In the genomic region with DNA sequence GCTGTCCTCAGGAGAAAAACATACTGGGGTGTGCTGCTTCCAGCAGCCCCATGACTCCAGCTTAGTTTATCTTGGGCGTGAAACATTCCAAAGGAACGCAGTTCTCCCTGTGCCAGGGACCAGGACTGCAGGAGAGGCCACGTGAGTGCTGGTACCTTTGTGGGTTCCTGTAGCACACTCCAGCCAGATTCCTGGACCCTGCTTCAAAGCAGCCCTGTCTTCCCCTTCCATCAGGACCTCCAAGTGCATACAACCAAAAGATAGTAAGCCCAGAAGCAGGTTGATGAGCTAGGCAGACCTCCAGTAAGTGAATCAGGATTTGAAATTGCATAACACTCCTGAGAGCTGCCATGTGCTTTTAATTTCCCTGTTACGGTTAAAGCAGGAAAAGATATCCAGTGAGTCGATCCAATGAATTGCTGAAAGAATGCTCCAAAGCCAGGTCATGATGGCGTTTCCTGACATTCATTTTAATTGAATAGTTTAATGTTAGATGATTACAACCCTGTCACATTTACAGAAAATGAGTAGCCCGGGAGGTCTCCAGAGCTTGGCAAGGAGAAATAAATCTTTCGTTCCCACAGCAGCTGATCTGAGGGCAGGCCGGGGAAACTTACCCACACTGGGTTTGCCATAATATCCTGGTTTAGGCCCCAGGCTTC, we compare ENCODE assay signal across 17 cellular contexts. TPM values are rescaled to one million over a fixed set of nuclear protein-coding genes. Genes with fewer than 3 reads are reported as not detected.
DNase-seq lines count a peak whose midpoint lies in the region; FAIRE-seq and TF ChIP-seq lines count a peak whose summit lies in the region.
"Had no signal": no experiment of that assay in that cellular context is flagged by ENCODE, and none has a peak within 500 bp of the region (broad histone marks: within the 10 kb centered on the region; RNA-seq: fewer than 3 reads in every experiment).

No MANE protein-coding gene starts in this region.

- FAIRE-seq in GM19239 (lab: Jason Lieb, UNC): no peak
- no peak for FAIRE-seq in frontal cortex (lab: Jason Lieb, UNC)
- FAIRE-seq: GM12892 had no signal

- H3K9ac ChIP-seq in stomach smooth muscle (ENCODE audit: low read length in 2 of 2): no peak overlapping the region

- TF ChIP-seq CTCF in fibroblast of pulmonary artery (IDR thresholded peaks at IDR 0.05; ENCODE audit: low read length, missing control alignments): no peak

- H3K4me3 ChIP-seq in fibroblast of pulmonary artery (replicated peaks; ENCODE audit: low read depth, low read length): no peak overlapping the region
- no peak overlapping the region for H3K4me3 ChIP-seq in stomach smooth muscle (ENCODE audit: low read length in 2 of 2)
- H3K4me3 ChIP-seq: skin epidermis had no signal

- H3K27ac ChIP-seq in stomach smooth muscle (ENCODE audit: low read length): peak overlapping the region; percentile 6

- H3K9me3 ChIP-seq in stomach smooth muscle (ENCODE audit: control insufficient read depth in 2 of 2, low read length in 2 of 2): peaks cover 4 to 22% of the 10 kb centered on the region in 2 donors

- H3K27me3 ChIP-seq in stomach smooth muscle (ENCODE audit: control insufficient read depth in 1 of 2, insufficient read depth in 2 of 2, low read length in 2 of 2): no peaks in the 10 kb centered on the region

- H3K36me3 ChIP-seq in stomach smooth muscle (ENCODE audit: control insufficient read depth in 2 of 2, insufficient read depth in 2 of 2, low read length in 2 of 2): no peaks in the 10 kb centered on the region

- DNase-seq in Ammon's horn (ENCODE audit: low spot score) (peak; percentile 11), M059J (ENCODE audit: low read depth) (peak; percentile 60), fibroblast of pulmonary artery (ENCODE audit: low read depth) (peak; percentile 25), NCI-H526 treated with DMSO at 0.1 percent for 48 hours (lab: John Stamatoyannopoulos, UW) (no peak), cerebellar nuclear complex (lab: John Stamatoyannopoulos, UW) (no peak), GM19239 (ENCODE audit: insufficient read length, low spot score) (no peak), frontal cortex (ENCODE audit: low spot score in 2 of 2) (no peak)
- DNase-seq: activated CD4-positive, alpha-beta T cell treated with anti-CD3 and anti-CD28 coated beads, Interleukin-2, amount 50 U/mL, for 1 hour; activated T-cell treated with anti-CD3 and anti-CD28 coated beads, Interleukin-2, amount 50 U/mL, for 4 hours; DND-41; NCI-H2029 treated with DMSO at 0.1 percent for 48 hours; NK-92 treated with Interleukin-12 subunit alpha and Interleukin-12 subunit beta, amount 100 ng/mL, for 24 hours; stimulated activated naive B cell treated with anti-CD40 and anti-IgM and Interleukin-4, amounts not matched to agents 10 μg/mL and 1 μg/mL and 100 μg/mL, for 72 hours; T-helper 9 cell had no signal

- peaks cover 8% of the 10 kb centered on the region for H3K4me1 ChIP-seq in stomach smooth muscle (ENCODE audit: control insufficient read depth, insufficient read depth, low read length)

RNA-seq across cellular contexts. Expression of a gene that starts 38.9 kb away (rescaled TPM):
- total RNA-seq in M059J (2014; rRNA removed; shearing (Covaris generic)): not detected in 2 replicates
- under 0.01 TPM for total RNA-seq in frontal cortex
- total RNA-seq: activated T-cell treated with anti-CD3 and anti-CD28 coated beads, Interleukin-2, amount 50 U/mL, for 4 hours had no signal

Comparison
In these comparisons a context has a peak if more than half of its experiments do, and no peak if none do; other contexts are left out.
1. DNase-seq: peak in Ammon's horn (single experiment), M059J (single experiment) and fibroblast of pulmonary artery (single experiment); none in NCI-H526 treated with DMSO at 0.1 percent for 48 hours (single experiment), cerebellar nuclear complex (0 of 2), GM19239 (single experiment) and frontal cortex (0 of 2).